ENCODE assay signal across 3 cellular contexts in the genomic region with DNA sequence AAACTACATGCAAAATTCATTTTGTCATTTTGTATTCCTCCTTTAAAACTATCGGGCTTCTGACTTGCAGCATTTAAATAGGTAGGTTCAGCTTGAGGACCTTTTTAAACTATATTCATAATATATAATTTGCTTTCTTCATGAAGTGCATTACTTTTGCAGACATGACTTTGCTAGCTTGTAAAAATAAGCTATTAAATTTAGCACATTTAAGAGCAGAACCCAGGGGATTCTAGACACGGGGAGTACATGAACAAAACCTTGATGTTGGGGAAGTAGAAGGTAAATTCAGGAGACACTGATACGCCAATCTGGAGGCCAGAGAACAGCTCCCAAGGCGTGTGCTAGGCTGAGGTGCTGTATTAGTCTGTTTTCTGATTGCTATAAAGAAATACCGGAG.
"Had no signal": no experiment of that assay in that cellular context is flagged by ENCODE, and none has a peak within 500 bp of the region (broad histone marks: within the 10 kb centered on the region; RNA-seq: fewer than 3 reads in every experiment).

No MANE protein-coding gene starts in this region.

- DNase-seq: GDM1, GF-D8 had no signal

- H3K4me3 ChIP-seq: GM12878 had no signal

- ATAC-seq: GM12878 had no signal
